In the genomic region with DNA sequence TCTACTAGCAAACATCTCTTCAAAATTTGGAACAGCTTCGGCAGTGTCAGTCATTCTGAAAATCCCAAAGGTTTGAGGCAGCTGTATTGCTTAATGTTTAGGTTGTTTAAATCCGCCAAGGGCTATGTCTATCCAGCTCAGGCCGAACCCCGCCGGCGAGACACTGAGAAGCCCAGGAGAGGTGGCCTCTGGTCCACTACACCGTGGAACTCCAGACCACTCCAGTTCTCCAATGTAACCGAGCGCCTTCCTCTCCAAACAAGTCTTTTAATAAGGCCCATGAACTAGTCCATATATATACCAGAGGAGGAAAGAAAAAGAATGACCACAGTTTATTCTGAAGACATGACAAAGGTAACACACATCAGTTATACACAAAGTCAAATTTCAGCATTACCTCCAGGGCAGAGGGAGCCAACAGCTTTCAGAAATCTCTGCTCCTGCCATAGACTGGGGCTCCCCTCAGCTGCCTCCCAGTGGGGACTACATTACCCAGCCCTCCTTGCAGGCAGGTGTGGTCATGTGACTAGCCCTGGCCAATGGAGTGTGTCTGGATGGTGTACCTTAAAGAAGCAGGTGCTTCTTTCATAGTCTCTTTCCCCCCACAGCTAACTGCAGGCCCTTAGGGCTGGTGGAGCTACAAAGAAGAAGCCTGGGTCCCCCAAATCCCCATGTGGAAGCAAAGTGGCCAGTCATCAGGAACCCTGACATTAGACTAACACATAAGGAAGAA, we compare ENCODE assay signal across 8 cellular contexts. TPM values are rescaled to one million over a fixed set of nuclear protein-coding genes. Genes with fewer than 3 reads are reported as not detected.
A peak's percentile ranks its signal among the peaks of the same experiment; 100 is the strongest.
DNase-seq lines count a peak whose midpoint lies in the region; ATAC-seq, FAIRE-seq and TF ChIP-seq lines count a peak whose summit lies in the region.
"Had no signal": no experiment of that assay in that cellular context is flagged by ENCODE, and none has a peak within 500 bp of the region (broad histone marks: within the 10 kb centered on the region; RNA-seq: fewer than 3 reads in every experiment).

RAMACL (minus strand) TSS at position 255 of the 733 bp plus-strand sequence; CDS start at position 54, 201 bp downstream.

- no peak within 1 kb of the TSS for H3K27ac ChIP-seq in uterus
- H3K27ac ChIP-seq: SJCRH30 had no signal

- no peaks in the 10 kb centered on the region for H3K27me3 ChIP-seq in uterus
- H3K27me3 ChIP-seq: SJCRH30 had no signal

- intact Hi-C loops in uterus (cut with DNase I; ENCODE audit: low total_unique reads) = no loop called here

- ATAC-seq in GM21423 (IDR thresholded peaks at IDR 0.05; ENCODE audit: unreplicated experiment) (peak; percentile 55), HG03521 (IDR thresholded peaks at IDR 0.05; ENCODE audit: unreplicated experiment) (peak; percentile 87)

- H3K27ac Mint-ChIP-seq in mesothelial cell of epicardium = no peak within 1 kb of the TSS

- peaks cover 0 to 10% of the 10 kb centered on the region in 2 donors for H3K4me1 ChIP-seq in uterus

- H3K9me3 Mint-ChIP-seq in mesothelial cell of epicardium = no peaks in the 10 kb centered on the region

- no peaks in the 10 kb centered on the region for H3K36me3 ChIP-seq in uterus
- H3K36me3 ChIP-seq: SJCRH30 had no signal

- TF ChIP-seq CTCF in uterus (IDR thresholded peaks at IDR 0.05) (no peak), mesothelial cell of epicardium (IDR thresholded peaks at IDR 0.05; ENCODE audit: unreplicated experiment) (no peak)

- peak; percentile 61 for FAIRE-seq in GM18507 (lab: Jason Lieb, UNC)

- H3K4me1 Mint-ChIP-seq in mesothelial cell of epicardium = peaks cover 48% of the 10 kb centered on the region

- DNase-seq in GM18507 (ENCODE audit: extremely low spot score, insufficient read length, low read depth) = peak; percentile 62
- DNase-seq in activated CD4-positive, alpha-beta T cell treated with anti-CD3 and anti-CD28 coated beads, Interleukin-2, amount 50 U/mL, for 1 hour = peak; percentile 28
- DNase-seq in kidney tubule cell (ENCODE audit: low spot score) = peak; percentile 36
- DNase-seq in uterus = no peak
- no peak for DNase-seq in mesothelial cell of epicardium (ENCODE audit: low spot score in 2 of 2, unreplicated experiment in 2 of 2)

- no peak for TF ChIP-seq POLR2A in uterus (IDR thresholded peaks at IDR 0.05)

- H3K9me3 ChIP-seq in uterus = no peaks in the 10 kb centered on the region
- H3K9me3 ChIP-seq: SJCRH30 had no signal

- no peaks in the 10 kb centered on the region for H3K27me3 Mint-ChIP-seq in mesothelial cell of epicardium (ENCODE audit: low read depth)

- H3K4me3 ChIP-seq in uterus = no peak within 1 kb of the TSS
- H3K4me3 ChIP-seq: SJCRH30 had no signal

- no peak within 1 kb of the TSS for H3K4me3 Mint-ChIP-seq in mesothelial cell of epicardium

- no peaks in the 10 kb centered on the region for H3K36me3 Mint-ChIP-seq in mesothelial cell of epicardium

RNA-seq across cellular contexts. Expression of gene RAMACL, which starts in this region (rescaled TPM):
- total RNA-seq in uterus = 1 to 10 TPM in 3 of 4 donors, not detected in 1; 1.5 to 8.1 (median 1.8) TPM
- total RNA-seq in mesothelial cell of epicardium = 0.69 to 1.00 TPM (median 0.79 TPM) in 3 replicates

Comparison
In these comparisons a context has a peak if more than half of its experiments do, and no peak if none do; other contexts are left out.
1. DNase-seq: peak in GM18507 (single experiment), activated CD4-positive, alpha-beta T cell treated with anti-CD3 and anti-CD28 coated beads, Interleukin-2, amount 50 U/mL, for 1 hour (single experiment) and kidney tubule cell (single experiment); none in uterus (0 of 2) and mesothelial cell of epicardium (0 of 2).